In the genomic region with DNA sequence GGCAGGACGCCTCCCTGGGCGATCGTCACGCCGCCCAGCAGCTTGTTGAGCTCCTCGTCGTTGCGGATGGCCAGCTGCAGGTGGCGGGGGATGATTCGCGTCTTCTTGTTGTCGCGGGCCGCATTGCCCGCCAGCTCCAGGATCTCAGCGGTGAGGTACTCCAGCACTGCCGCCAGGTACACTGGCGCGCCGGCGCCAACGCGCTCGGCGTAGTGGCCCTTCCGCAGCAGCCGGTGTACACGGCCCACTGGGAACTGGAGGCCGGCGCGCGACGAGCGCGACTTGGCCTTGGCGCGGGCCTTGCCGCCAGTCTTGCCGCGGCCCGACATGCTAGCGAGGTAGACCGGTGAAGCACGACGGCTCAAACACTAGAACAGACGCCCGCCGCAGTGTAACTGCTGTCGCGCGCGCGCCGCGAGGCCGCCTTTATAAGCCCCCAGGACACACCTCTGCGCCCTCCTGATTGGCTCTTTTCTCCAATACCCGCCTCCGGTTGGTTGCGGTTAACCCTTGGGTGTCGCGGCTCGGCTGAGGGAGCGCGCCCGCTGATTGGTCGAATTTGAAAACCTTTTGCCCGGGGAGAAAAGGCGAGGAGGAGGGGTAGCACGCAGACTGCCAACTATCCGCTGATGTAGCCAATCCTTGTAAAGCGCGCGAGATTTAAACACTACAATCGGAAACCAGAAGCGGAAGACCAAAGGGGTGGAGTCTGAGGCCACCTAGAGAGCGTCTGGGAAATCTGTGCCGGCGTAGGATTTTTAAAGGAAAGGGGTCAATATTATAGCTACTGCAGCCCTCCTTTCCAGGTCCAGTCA, we compare ENCODE assay signal across 8 cellular contexts. TPM values are rescaled to one million over a fixed set of nuclear protein-coding genes. Genes with fewer than 3 reads are reported as not detected.
DNase-seq lines count a peak whose midpoint lies in the region; ATAC-seq, FAIRE-seq and TF ChIP-seq lines count a peak whose summit lies in the region.

No MANE protein-coding gene starts in this region.

- H3K36me3 Mint-ChIP-seq in mesothelial cell of epicardium = peaks cover 20% of the 10 kb centered on the region

- no peaks in the 10 kb centered on the region for H4K20me1 ChIP-seq in OCI-LY1 (ENCODE audit: insufficient read depth, low read length)
- peaks cover 2% of the 10 kb centered on the region for H4K20me1 ChIP-seq in endothelial cell of umbilical vein (replicated peaks; ENCODE audit: control insufficient read depth, extremely low read depth, insufficient read depth, low read length)

- no peaks in the 10 kb centered on the region for H3K27me3 Mint-ChIP-seq in mesothelial cell of epicardium (ENCODE audit: low read depth)

- TF ChIP-seq CTCF in OCI-LY1 (IDR thresholded peaks at IDR 0.05; ENCODE audit: low read length) (no peak), endothelial cell of umbilical vein (IDR thresholded peaks at IDR 0.05; ENCODE audit: extremely low read depth in 1 of 2, insufficient read depth in 1 of 2, low read depth in 1 of 2, low read length in 2 of 2) (peak in 1 of 2 donors; percentile 1), mesothelial cell of epicardium (IDR thresholded peaks at IDR 0.05; ENCODE audit: unreplicated experiment) (no peak)

- H3K4me3 ChIP-seq in OCI-LY1 (ENCODE audit: low read depth, low read length, poor library complexity, severe bottlenecking) = peak overlapping the region; percentile 100
- peak overlapping the region; percentile 70 to 95 (median 90) for H3K4me3 ChIP-seq in endothelial cell of umbilical vein (replicated peaks in 1 of 3; ENCODE audit: insufficient read depth in 1 of 3, low read depth in 1 of 3, low read length in 3 of 3)

- H3K4me2 ChIP-seq in OCI-LY1 (ENCODE audit: low read length) = peak overlapping the region; percentile 97
- peak overlapping the region; percentile 61 for H3K4me2 ChIP-seq in endothelial cell of umbilical vein (ENCODE audit: insufficient read depth, low read length)

- FAIRE-seq in endothelial cell of umbilical vein (lab: Jason Lieb, UNC) = peak; percentile 100

- POLR2A ChIA-PET in endothelial cell of umbilical vein (lab: Charles Lee) = interaction anchor here (0.6 to 2.7 kb wide), 13 partner anchors 10 to 243 kb away, joined by 3 to 23 read pairs (median 7); a partner anchor contains a TSS

- H3K27me3 ChIP-seq in OCI-LY1 (ENCODE audit: insufficient read depth, low read length) (no peaks in the 10 kb centered on the region), endothelial cell of umbilical vein (ENCODE audit: control insufficient read depth in 2 of 2, insufficient read depth in 2 of 2, low read length in 2 of 2) (no peaks in the 10 kb centered on the region)

- peak; percentile 82 for ATAC-seq in GM21528 (IDR thresholded peaks at IDR 0.05; ENCODE audit: low FRiP score, unreplicated experiment)

- peaks cover 44% of the 10 kb centered on the region for H3K4me1 ChIP-seq in OCI-LY1 (ENCODE audit: insufficient read depth, low read length, severe bottlenecking)
- H3K4me1 ChIP-seq in endothelial cell of umbilical vein (ENCODE audit: control insufficient read depth, extremely low read depth, insufficient read depth, low read length) = peaks cover 27% of the 10 kb centered on the region

- H3K9me3 ChIP-seq in OCI-LY1 (ENCODE audit: low read length) = no peaks in the 10 kb centered on the region
- H3K9me3 ChIP-seq in endothelial cell of umbilical vein (replicated peaks; ENCODE audit: control insufficient read depth, insufficient read depth, low read length) = no peaks in the 10 kb centered on the region

- H3K27ac ChIP-seq in OCI-LY1 (ENCODE audit: low read depth, low read length, poor library complexity, severe bottlenecking) (peak overlapping the region; percentile 86), endothelial cell of umbilical vein (ENCODE audit: insufficient read depth, low read depth, low read length) (peak overlapping the region; percentile 59)

- intact Hi-C loops in endothelial cell of umbilical vein (cut with micrococcal nuclease) = loop anchor here (1.0 to 2.0 kb wide), 8 partner anchors 12 to 244 kb away; a partner anchor contains a TSS

- TSS peak; percentile 80 for BruUV-seq in endothelial cell of umbilical vein (replicated peaks; lab: Mats Ljungman, UMichigan)

- H3K9ac ChIP-seq in OCI-LY1 (ENCODE audit: low read length) (peak overlapping the region; percentile 100), endothelial cell of umbilical vein (replicated peaks; ENCODE audit: extremely low read depth, insufficient read depth, low read length) (peak overlapping the region; percentile 84)

- H2AFZ ChIP-seq in OCI-LY1 (ENCODE audit: low read length) = no peak overlapping the region
- no peak overlapping the region for H2AFZ ChIP-seq in endothelial cell of umbilical vein (ENCODE audit: low read depth, low read length)

- no peaks in the 10 kb centered on the region for H3K9me3 Mint-ChIP-seq in mesothelial cell of epicardium

- peaks cover 18% of the 10 kb centered on the region for H3K79me2 ChIP-seq in OCI-LY1 (ENCODE audit: insufficient read depth, low read length)
- peaks cover 37% of the 10 kb centered on the region for H3K79me2 ChIP-seq in endothelial cell of umbilical vein (ENCODE audit: control insufficient read depth, insufficient read depth, low read length)

- H3F3A ChIP-seq in OCI-LY1 (ENCODE audit: insufficient read depth, low read length) = peaks cover 3% of the 10 kb centered on the region

- H3K27ac Mint-ChIP-seq in mesothelial cell of epicardium = peak overlapping the region; percentile 94

- H3K36me3 ChIP-seq in OCI-LY1 (ENCODE audit: insufficient read depth, low read length) (peaks cover 75% of the 10 kb centered on the region), endothelial cell of umbilical vein (ENCODE audit: control insufficient read depth in 2 of 2, extremely low read depth in 1 of 2, insufficient read depth in 2 of 2, low read length in 2 of 2) (peaks cover 10 to 22% of the 10 kb centered on the region in 2 experiments)

- H3K4me3 Mint-ChIP-seq in mesothelial cell of epicardium = peak overlapping the region; percentile 89

- H3K9me1 ChIP-seq in endothelial cell of umbilical vein (replicated peaks; ENCODE audit: control insufficient read depth, extremely low read depth, insufficient read depth, low read length) = no peaks in the 10 kb centered on the region

- dilution Hi-C loops in endothelial cell of umbilical vein (cut with MboI; ENCODE audit: extremely low pct_ligation_motif_present, low sequenced_read_pairs) = no loop called here

- peak; percentile 91 for DNase-seq in DMS 273 treated with DMSO at 0.1 percent for 48 hours (lab: John Stamatoyannopoulos, UW)
- DNase-seq in HuH-7.5 (ENCODE audit: low spot score) = peak; percentile 96
- DNase-seq in activated T-cell treated with anti-CD3 and anti-CD28 coated beads for 1 hour (ENCODE audit: low read depth) = peak; percentile 98
- peak; percentile 100 for DNase-seq in endothelial cell of umbilical vein (ENCODE audit: low read depth, low spot score)
- peak; percentile 98 for DNase-seq in mesothelial cell of epicardium (ENCODE audit: low spot score in 2 of 2, unreplicated experiment in 2 of 2)
- DNase-seq in stimulated activated CD8-positive, alpha-beta memory T cell treated with anti-CD3 and anti-CD28 coated beads, Interleukin-15, amount 100 ng/mL, for 4 hours (ENCODE audit: low read depth in 2 of 2) = peak; percentile 99

- no peaks in the 10 kb centered on the region for H3K9me2 ChIP-seq in OCI-LY1 (ENCODE audit: low read depth, low read length)

- CTCF ChIA-PET in endothelial cell of umbilical vein (lab: Charles Lee) = interaction anchor here (0.8 to 2.6 kb wide), 16 partner anchors 10 to 244 kb away, joined by 3 to 19 read pairs (median 3); a partner anchor contains a TSS

- peak; percentile 100 for TF ChIP-seq POLR2A in endothelial cell of umbilical vein (IDR thresholded peaks at IDR 0.05; ENCODE audit: low read depth, low read length)

- H3K4me1 Mint-ChIP-seq in mesothelial cell of epicardium = peaks cover 34% of the 10 kb centered on the region

RNA-seq across cellular contexts. Expression of a gene that starts 6.4 kb away (rescaled TPM):
- total RNA-seq in endothelial cell of umbilical vein (48.4 and 62.0 TPM in 2 replicates), mesothelial cell of epicardium (38.2 to 47.7 TPM (median 44.9 TPM) in 3 replicates)
- 203 and 212 TPM in 2 replicates for polyA plus RNA-seq in endothelial cell of umbilical vein
- polyA plus RNA-seq in endothelial cell of umbilical vein (2011; cell fraction: cytosol; rRNA removed) = 61.5 and 62.3 TPM in 2 replicates
- polyA plus RNA-seq in endothelial cell of umbilical vein (2011; cell fraction: nucleus; rRNA removed) = 193 and 217 TPM in 2 replicates
- 48.5 and 55.0 TPM in 2 replicates for polyA plus RNA-seq in endothelial cell of umbilical vein (2012)
- polyA minus RNA-seq in endothelial cell of umbilical vein = 139 and 143 TPM in 2 replicates
- 26.4 TPM for polyA minus RNA-seq in endothelial cell of umbilical vein (2011; cell fraction: cytosol; rRNA and poly(A)+ RNA removed)
- polyA minus RNA-seq in endothelial cell of umbilical vein (2011; cell fraction: nucleus; rRNA and poly(A)+ RNA removed) = 47.7 and 59.0 TPM in 2 replicates

RNA-seq across cellular contexts. Expression of a gene that starts 10.6 kb away (rescaled TPM):
- 13.5 and 16.1 TPM in 2 replicates for total RNA-seq in endothelial cell of umbilical vein
- polyA plus RNA-seq in endothelial cell of umbilical vein = 23.9 and 24.8 TPM in 2 replicates
- polyA plus RNA-seq in endothelial cell of umbilical vein (2011; cell fraction: cytosol; rRNA removed) = 26.5 and 26.8 TPM in 2 replicates
- polyA plus RNA-seq in endothelial cell of umbilical vein (2011; cell fraction: nucleus; rRNA removed) = 32.3 and 32.4 TPM in 2 replicates
- polyA plus RNA-seq in endothelial cell of umbilical vein (2012) = 19.0 and 21.7 TPM in 2 replicates
- 17.8 and 18.6 TPM in 2 replicates for polyA minus RNA-seq in endothelial cell of umbilical vein
- 31.5 TPM for polyA minus RNA-seq in endothelial cell of umbilical vein (2011; cell fraction: cytosol; rRNA and poly(A)+ RNA removed)
- 7.9 and 8.6 TPM in 2 replicates for polyA minus RNA-seq in endothelial cell of umbilical vein (2011; cell fraction: nucleus; rRNA and poly(A)+ RNA removed)
- 28.0 to 29.1 TPM (median 28.1 TPM) in 3 replicates for total RNA-seq in mesothelial cell of epicardium

RNA-seq across cellular contexts. Expression of a gene that starts 11.9 kb away (rescaled TPM):
- total RNA-seq in endothelial cell of umbilical vein (10.4 and 10.5 TPM in 2 replicates), mesothelial cell of epicardium (8.7 to 10.5 TPM (median 10.0 TPM) in 3 replicates)
- polyA plus RNA-seq in endothelial cell of umbilical vein = 9.1 and 10.2 TPM in 2 replicates
- 5.2 and 7.3 TPM in 2 replicates for polyA plus RNA-seq in endothelial cell of umbilical vein (2011; cell fraction: cytosol; rRNA removed)
- 14.9 and 16.1 TPM in 2 replicates for polyA plus RNA-seq in endothelial cell of umbilical vein (2011; cell fraction: nucleus; rRNA removed)
- polyA plus RNA-seq in endothelial cell of umbilical vein (2012) = 6.6 and 7.6 TPM in 2 replicates
- polyA minus RNA-seq in endothelial cell of umbilical vein = 16.0 and 17.0 TPM in 2 replicates
- 6.7 TPM for polyA minus RNA-seq in endothelial cell of umbilical vein (2011; cell fraction: cytosol; rRNA and poly(A)+ RNA removed)
- polyA minus RNA-seq in endothelial cell of umbilical vein (2011; cell fraction: nucleus; rRNA and poly(A)+ RNA removed) = 9.4 and 14.3 TPM in 2 replicates

RNA-seq across cellular contexts. Expression of a gene that starts 26.1 kb away (rescaled TPM):
- total RNA-seq in endothelial cell of umbilical vein (32.6 and 33.4 TPM in 2 replicates), mesothelial cell of epicardium (32.8 to 36.7 TPM (median 34.4 TPM) in 3 replicates)
- polyA plus RNA-seq in endothelial cell of umbilical vein = 30.8 and 34.6 TPM in 2 replicates
- polyA plus RNA-seq in endothelial cell of umbilical vein (2011; cell fraction: cytosol; rRNA removed) = 21.0 and 21.9 TPM in 2 replicates
- 102 and 113 TPM in 2 replicates for polyA plus RNA-seq in endothelial cell of umbilical vein (2011; cell fraction: nucleus; rRNA removed)
- 11.6 and 15.8 TPM in 2 replicates for polyA plus RNA-seq in endothelial cell of umbilical vein (2012)
- 39.0 and 42.6 TPM in 2 replicates for polyA minus RNA-seq in endothelial cell of umbilical vein
- polyA minus RNA-seq in endothelial cell of umbilical vein (2011; cell fraction: cytosol; rRNA and poly(A)+ RNA removed) = 13.6 TPM
- 33.2 and 47.0 TPM in 2 replicates for polyA minus RNA-seq in endothelial cell of umbilical vein (2011; cell fraction: nucleus; rRNA and poly(A)+ RNA removed)

RNA-seq across cellular contexts. Expression of a gene that starts 27.7 kb away (rescaled TPM):
- total RNA-seq in endothelial cell of umbilical vein = 27.0 and 31.0 TPM in 2 replicates
- polyA plus RNA-seq in endothelial cell of umbilical vein = 25.4 and 26.4 TPM in 2 replicates
- polyA plus RNA-seq in endothelial cell of umbilical vein (2011; cell fraction: cytosol; rRNA removed) = 20.2 and 20.7 TPM in 2 replicates
- 55.8 and 72.8 TPM in 2 replicates for polyA plus RNA-seq in endothelial cell of umbilical vein (2011; cell fraction: nucleus; rRNA removed)
- 31.0 and 34.4 TPM in 2 replicates for polyA plus RNA-seq in endothelial cell of umbilical vein (2012)
- polyA minus RNA-seq in endothelial cell of umbilical vein = 30.4 and 39.4 TPM in 2 replicates
- 10.0 TPM for polyA minus RNA-seq in endothelial cell of umbilical vein (2011; cell fraction: cytosol; rRNA and poly(A)+ RNA removed)
- polyA minus RNA-seq in endothelial cell of umbilical vein (2011; cell fraction: nucleus; rRNA and poly(A)+ RNA removed) = 28.3 and 30.2 TPM in 2 replicates
- total RNA-seq in mesothelial cell of epicardium = 32.5 to 35.2 TPM (median 32.6 TPM) in 3 replicates

Comparison
In these comparisons a context has a peak if more than half of its experiments do, and no peak if none do; other contexts are left out.
1. Peak in every context shown above with its lines: DNase-seq, ATAC-seq, H3K4me3 ChIP-seq and H3K27ac ChIP-seq.